3 cellular contexts compared by ENCODE assay signal in the genomic region with DNA sequence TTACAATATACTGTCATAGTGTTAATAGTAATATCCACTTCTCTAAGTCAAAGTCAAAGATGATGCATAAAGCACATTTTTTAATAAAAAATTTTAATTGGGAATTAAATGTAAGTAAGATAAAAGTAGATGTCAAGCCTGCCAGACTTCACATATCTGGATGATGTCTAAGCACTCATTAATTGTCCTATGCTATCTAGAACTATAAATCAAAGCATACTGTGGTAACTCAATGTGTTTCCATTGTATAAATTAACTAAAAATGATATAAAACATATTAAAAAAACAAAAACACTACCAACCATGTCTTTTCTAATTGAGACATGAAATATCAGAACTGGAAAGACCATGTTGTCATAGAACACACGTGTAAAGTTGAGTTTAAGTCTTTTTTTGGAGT.
"Had no signal": no experiment of that assay in that cellular context is flagged by ENCODE, and none has a peak within 500 bp of the region (broad histone marks: within the 10 kb centered on the region; RNA-seq: fewer than 3 reads in every experiment).

No MANE protein-coding gene starts in this region.

- H3K4me3 ChIP-seq: GM12878 had no signal

- ATAC-seq: GM12878 had no signal

- DNase-seq: GDM1, GF-D8 had no signal
